Comparison of ENCODE assay signal across 8 cellular contexts in the genomic region with DNA sequence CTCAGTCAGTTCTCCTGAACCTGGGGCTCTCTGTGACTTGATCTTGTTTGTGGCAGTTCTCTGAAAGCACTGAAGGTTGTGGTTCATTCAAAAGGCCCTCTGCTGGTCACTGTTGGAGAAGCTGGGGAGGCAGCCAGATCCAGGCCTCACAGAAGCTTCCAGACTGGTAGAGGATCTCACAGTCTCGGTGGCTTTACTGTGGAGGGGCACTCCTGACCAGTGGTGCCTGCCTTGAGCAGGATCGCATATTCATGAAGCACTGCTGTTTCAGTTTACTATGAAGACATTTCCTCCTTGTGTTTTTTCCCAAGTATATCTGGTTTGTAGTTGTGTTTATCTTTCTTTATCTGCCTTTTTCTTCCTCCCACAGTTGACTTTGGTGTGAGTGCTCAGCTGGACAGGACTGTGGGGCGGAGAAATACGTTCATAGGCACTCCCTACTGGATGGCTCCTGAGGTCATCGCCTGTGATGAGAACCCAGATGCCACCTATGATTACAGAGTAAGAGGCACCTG.
DNase-seq lines count a peak whose midpoint lies in the region; ATAC-seq and TF ChIP-seq lines count a peak whose summit lies in the region.

No MANE protein-coding gene starts in this region.

- in situ Hi-C loops in transverse colon (cut with MboI; ENCODE audit: low pct_ligation_motif_present in 1 of 4, low pct_unique_long_range_greater_than_20kb in 1 of 4, low sequenced_read_pairs in 3 of 4) = loop anchor here in 3 of 4 donors (10.0 to 25.0 kb wide), 3 partner anchors 319 to 419 kb away; no protein-coding TSS in a partner anchor

- peak overlapping the region in 2 of 7 donors; percentile 2 to 37 for H3K4me3 Mint-ChIP-seq in CD8-positive, alpha-beta memory T cell
- H3K4me3 Mint-ChIP-seq in osteocyte (ENCODE audit: unreplicated experiment) = no peak overlapping the region

- no peak overlapping the region for H3K4me3 ChIP-seq in CD8-positive, alpha-beta memory T cell (ENCODE audit: low read length)
- H3K4me3 ChIP-seq in SJSA1 (no peak overlapping the region), transverse colon (no peak overlapping the region)

- H3K9me3 ChIP-seq in CD8-positive, alpha-beta memory T cell (ENCODE audit: low read length) = no peaks in the 10 kb centered on the region
- H3K9me3 ChIP-seq in SJSA1 (replicated peaks) (no peaks in the 10 kb centered on the region), transverse colon (no peaks in the 10 kb centered on the region)

- intact Hi-C loops in transverse colon (cut with DNase I; ENCODE audit: low total_unique reads) = loop anchor here (1.0 to 5.0 kb wide), 3 partner anchors 134 to 412 kb away; partner anchors contain the start of gene MAP4K4

- peaks cover 54% of the 10 kb centered on the region for H3K4me1 ChIP-seq in CD8-positive, alpha-beta memory T cell (ENCODE audit: insufficient read depth, low read length)
- H3K4me1 ChIP-seq in SJSA1 (replicated peaks) (peaks cover 53% of the 10 kb centered on the region), transverse colon (peaks cover 0 to 31% (median 4%) of the 10 kb centered on the region in 4 donors)

- no peak overlapping the region for H3K27ac ChIP-seq in CD8-positive, alpha-beta memory T cell (ENCODE audit: low read depth, low read length)
- H3K27ac ChIP-seq in SJSA1 = peak overlapping the region; percentile 66
- peak overlapping the region; percentile 5 to 55 (median 15) for H3K27ac ChIP-seq in transverse colon

- H3K36me3 Mint-ChIP-seq in CD8-positive, alpha-beta memory T cell = peaks cover 14 to 72% (median 28%) of the 10 kb centered on the region in 3 donors
- peaks cover 39% of the 10 kb centered on the region for H3K36me3 Mint-ChIP-seq in osteocyte (ENCODE audit: unreplicated experiment)

- peaks cover 52 to 53% (median 52%) of the 10 kb centered on the region in 3 donors for H3K4me1 Mint-ChIP-seq in CD8-positive, alpha-beta memory T cell
- H3K4me1 Mint-ChIP-seq in osteocyte (ENCODE audit: unreplicated experiment) = peaks cover 42% of the 10 kb centered on the region

- 38 to 46% methylated on average over 4 to 5 of the region's 5 CpGs for WGBS in transverse colon (ENCODE audit: low coverage in 1 of 2), 2 donors

- peak; percentile 86 for TF ChIP-seq CTCF in osteocyte (IDR thresholded peaks at IDR 0.05)
- TF ChIP-seq CTCF in transverse colon (IDR thresholded peaks at IDR 0.05) = peak; percentile 66 to 76 (median 73)

- H3K27me3 ChIP-seq in CD8-positive, alpha-beta memory T cell (ENCODE audit: insufficient read depth, low read length, poor library complexity, severe bottlenecking) = no peaks in the 10 kb centered on the region
- H3K27me3 ChIP-seq in SJSA1 (replicated peaks) (no peaks in the 10 kb centered on the region), transverse colon (no peaks in the 10 kb centered on the region)

- DNase-seq in CD8-positive, alpha-beta memory T cell = peak; percentile 20 to 70 (median 36)
- DNase-seq in HPDE6-E6E7 (ENCODE audit: extremely low spot score) (peak; percentile 49), SJSA1 (ENCODE audit: low read depth in 1 of 2, low spot score in 2 of 2) (peak; percentile 62 to 71), globus pallidus (ENCODE audit: low spot score) (peak; percentile 88), osteocyte (ENCODE audit: extremely low spot score, unreplicated experiment) (peak; percentile 87), transverse colon (peak; percentile 72)
- peak; percentile 45 for DNase-seq in activated gamma-delta T cell treated with anti-CD3 and anti-CD28 coated beads, Interleukin-2, amount 50 U/mL, for 16 hours (ENCODE audit: low read depth)

- no peak for TF ChIP-seq POLR2A in transverse colon (IDR thresholded peaks at IDR 0.05)

- peak; percentile 76 for ATAC-seq in GM19372 (IDR thresholded peaks at IDR 0.05; ENCODE audit: low read depth, unreplicated experiment)

- CTCF ChIA-PET in CD8-positive, alpha-beta memory T cell (lab: Charles Lee) = interaction anchor here (0.6 to 4.8 kb wide), 18 partner anchors 9 to 549 kb away, joined by 3 to 36 read pairs (median 3); partner anchors contain the start of genes CREG2, MAP4K4 and RFX8

- peak overlapping the region in 6 of 8 donors; percentile 10 to 89 (median 60) for H3K27ac Mint-ChIP-seq in CD8-positive, alpha-beta memory T cell
- H3K27ac Mint-ChIP-seq in osteocyte (ENCODE audit: unreplicated experiment) = peak overlapping the region; percentile 59

- POLR2A ChIA-PET in CD8-positive, alpha-beta memory T cell (lab: Charles Lee) = interaction anchor here (1.0 kb wide), 1 partner anchor 412 kb away, joined by 5 read pairs; no protein-coding TSS in a partner anchor

- H3K27me3 Mint-ChIP-seq in CD8-positive, alpha-beta memory T cell = no peaks in the 10 kb centered on the region
- no peaks in the 10 kb centered on the region for H3K27me3 Mint-ChIP-seq in osteocyte (ENCODE audit: unreplicated experiment)

- no peak for TF ChIP-seq EP300 in transverse colon (IDR thresholded peaks at IDR 0.05; ENCODE audit: low read depth)

- peaks cover 30% of the 10 kb centered on the region for H3K36me3 ChIP-seq in CD8-positive, alpha-beta memory T cell (ENCODE audit: insufficient read depth, low read length)
- H3K36me3 ChIP-seq in SJSA1 (peaks cover 65% of the 10 kb centered on the region), transverse colon (peaks cover 0 to 10% (median 0%) of the 10 kb centered on the region in 4 donors)

- H3K9me3 Mint-ChIP-seq in CD8-positive, alpha-beta memory T cell = no peaks in the 10 kb centered on the region
- no peaks in the 10 kb centered on the region for H3K9me3 Mint-ChIP-seq in osteocyte (ENCODE audit: unreplicated experiment)

Comparison
In these comparisons a context has a peak if more than half of its experiments do, and no peak if none do; other contexts are left out.
1. DNase-seq: peak in every context shown above with its lines; median percentile 88 in globus pallidus; 87 in osteocyte; 72 in transverse colon; 66 in SJSA1; 49 in HPDE6-E6E7; 45 in activated gamma-delta T cell treated with anti-CD3 and anti-CD28 coated beads, Interleukin-2, amount 50 U/mL, for 16 hours; 36 in CD8-positive, alpha-beta memory T cell.